Comparison of ENCODE assay signal across 1 cellular context in genomic region chr20:20017001-20017851, GRCh38.
TF ChIP-seq lines count a peak whose summit lies in the region.

A gene with protein sequence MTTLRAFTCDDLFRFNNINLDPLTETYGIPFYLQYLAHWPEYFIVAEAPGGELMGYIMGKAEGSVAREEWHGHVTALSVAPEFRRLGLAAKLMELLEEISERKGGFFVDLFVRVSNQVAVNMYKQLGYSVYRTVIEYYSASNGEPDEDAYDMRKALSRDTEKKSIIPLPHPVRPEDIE (plus strand): TSS chr20:20017362. CDS start chr20:20017397, 35 bp downstream.

TF ChIP-seq in HepG2, 621 proteins besides CTCF, POLR2A, EP300 and RAD21 (continued from another document and continues in another):
- TF ChIP-seq ZBTB4 (CRISPR knock-in tag; IDR thresholded peaks at IDR 0.05; ENCODE audit: borderline replicate concordance) (peak; percentile 78; the same call in 1 of the 2 replicates), MXI1 (IDR thresholded peaks at IDR 0.05; ENCODE audit: borderline replicate concordance, low read depth, low read length) (peak; percentile 99; the same call in 2 of the 3 replicates), ZNF230 (CRISPR knock-in tag; IDR thresholded peaks at IDR 0.05) (peak; percentile 87), ZNF75D (CRISPR knock-in tag; IDR thresholded peaks at IDR 0.05; ENCODE audit: borderline replicate concordance) (peak; percentile 37; the same call in 1 of the 2 replicates), GLMP (CRISPR knock-in tag; IDR thresholded peaks at IDR 0.05; ENCODE audit: borderline replicate concordance) (no peak), ZNF747 (CRISPR knock-in tag; IDR thresholded peaks at IDR 0.05; ENCODE audit: borderline replicate concordance) (peak; percentile 92; the same call in 1 of the 2 replicates), ZNF484 (CRISPR knock-in tag; IDR thresholded peaks at IDR 0.05; ENCODE audit: borderline replicate concordance, low read depth) (no peak; the same call in 1 of the 2 replicates), ZNF724P (CRISPR knock-in tag; IDR thresholded peaks at IDR 0.05; ENCODE audit: borderline replicate concordance) (peak; percentile 84), ZSCAN31 (CRISPR knock-in tag; IDR thresholded peaks at IDR 0.05; ENCODE audit: low read depth) (peak; percentile 97), JUN (CRISPR knock-in tag; IDR thresholded peaks at IDR 0.05) (peak; percentile 90), ZNF510 (CRISPR knock-in tag; IDR thresholded peaks at IDR 0.05; ENCODE audit: low read depth) (peak; percentile 96), ZNF513 (CRISPR knock-in tag; conservative IDR thresholded peaks at IDR 0.05) (no peak), TCF12 (IDR thresholded peaks at IDR 0.05) (no peak), TCF12 (CRISPR knock-in tag; IDR thresholded peaks at IDR 0.05) (peak; percentile 97; the same call in 1 of the 2 replicates), PAF1 (CRISPR knock-in tag; IDR thresholded peaks at IDR 0.05) (no peak; the same call in 1 of the 2 replicates), ZSCAN30 (CRISPR knock-in tag; IDR thresholded peaks at IDR 0.05) (peak; percentile 98), RFXANK (CRISPR knock-in tag; IDR thresholded peaks at IDR 0.05) (no peak; the same call in 1 of the 2 replicates), ZNF615 (CRISPR knock-in tag; IDR thresholded peaks at IDR 0.05; ENCODE audit: borderline replicate concordance) (peak; percentile 93; the same call in 1 of the 2 replicates), ZNF30 (CRISPR knock-in tag; IDR thresholded peaks at IDR 0.05) (no peak; the same call in 1 of the 2 replicates), GMEB2 (CRISPR knock-in tag; IDR thresholded peaks at IDR 0.05; ENCODE audit: low read depth) (peak; percentile 79), ZBTB20 (CRISPR knock-in tag; IDR thresholded peaks at IDR 0.05; ENCODE audit: borderline replicate concordance, low read depth) (peak; percentile 94), PAWR (CRISPR knock-in tag; IDR thresholded peaks at IDR 0.05; ENCODE audit: borderline replicate concordance) (peak; percentile 86; the same call in 1 of the 2 replicates), IKZF1 (IDR thresholded peaks at IDR 0.05) (no peak), CREBL2 (CRISPR knock-in tag; IDR thresholded peaks at IDR 0.05; ENCODE audit: borderline replicate concordance) (peak; percentile 46; the same call in 1 of the 2 replicates), ZMAT3 (CRISPR knock-in tag; conservative IDR thresholded peaks at IDR 0.05) (peak; percentile 85), MEF2D (CRISPR knock-in tag; IDR thresholded peaks at IDR 0.05) (peak; percentile 87; the same call in 1 of the 2 replicates), ZNF224 (CRISPR knock-in tag; IDR thresholded peaks at IDR 0.05) (peak; percentile 72; the same call in 1 of the 2 replicates), PLRG1 (conservative IDR thresholded peaks at IDR 0.05) (no peak), TBX2 (CRISPR knock-in tag; IDR thresholded peaks at IDR 0.05; ENCODE audit: borderline replicate concordance) (peak; percentile 95), ZNF430 (CRISPR knock-in tag; IDR thresholded peaks at IDR 0.05) (peak; percentile 93), TAF1 (CRISPR knock-in tag; IDR thresholded peaks at IDR 0.05) (peak; percentile 90), KIAA2018 (CRISPR knock-in tag; IDR thresholded peaks at IDR 0.05; ENCODE audit: borderline replicate concordance) (peak; percentile 98), POLR2AphosphoS5 (IDR thresholded peaks at IDR 0.05; ENCODE audit: low read depth, low read length) (peak; percentile 85), ZNF546 (CRISPR knock-in tag; conservative IDR thresholded peaks at IDR 0.05) (peak; percentile 99), ZNF44 (CRISPR knock-in tag; IDR thresholded peaks at IDR 0.05) (peak; percentile 84; the same call in 1 of the 2 replicates), TRIM22 (IDR thresholded peaks at IDR 0.05) (no peak)
- TF ChIP-seq, protein P1, sequence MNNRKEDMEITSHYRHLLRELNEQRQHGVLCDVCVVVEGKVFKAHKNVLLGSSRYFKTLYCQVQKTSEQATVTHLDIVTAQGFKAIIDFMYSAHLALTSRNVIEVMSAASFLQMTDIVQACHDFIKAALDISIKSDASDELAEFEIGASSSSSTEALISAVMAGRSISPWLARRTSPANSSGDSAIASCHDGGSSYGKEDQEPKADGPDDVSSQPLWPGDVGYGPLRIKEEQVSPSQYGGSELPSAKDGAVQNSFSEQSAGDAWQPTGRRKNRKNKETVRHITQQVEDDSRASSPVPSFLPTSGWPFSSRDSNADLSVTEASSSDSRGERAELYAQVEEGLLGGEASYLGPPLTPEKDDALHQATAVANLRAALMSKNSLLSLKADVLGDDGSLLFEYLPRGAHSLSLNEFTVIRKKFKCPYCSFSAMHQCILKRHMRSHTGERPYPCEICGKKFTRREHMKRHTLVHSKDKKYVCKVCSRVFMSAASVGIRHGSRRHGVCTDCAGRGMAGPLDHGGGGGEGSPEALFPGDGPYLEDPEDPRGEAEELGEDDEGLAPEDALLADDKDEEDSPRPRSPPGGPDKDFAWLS (CRISPR knock-in tag; IDR thresholded peaks at IDR 0.05; ENCODE audit: borderline replicate concordance): peak; percentile 65; the same call in 1 of the 2 replicates
